In the genomic region with DNA sequence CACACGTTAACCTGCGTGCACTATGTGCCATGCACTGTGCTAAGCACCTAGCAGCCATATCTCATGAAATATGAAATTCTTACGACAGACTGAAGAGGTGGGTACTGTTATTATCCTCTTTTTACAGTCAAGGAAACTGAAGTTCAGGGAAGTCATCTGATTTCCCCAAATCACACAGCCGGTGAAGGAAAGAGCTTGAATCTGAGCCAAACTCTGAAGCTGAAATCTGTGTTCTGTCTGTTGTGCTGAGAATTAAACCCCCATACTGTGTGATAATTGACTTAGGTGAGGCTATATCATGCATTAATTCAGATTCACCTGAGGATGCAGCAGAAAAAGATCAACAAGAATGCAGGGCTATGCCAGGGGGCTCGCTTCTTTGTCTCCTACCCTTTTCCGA, we compare ENCODE assay signal across 21 cellular contexts. TPM values are rescaled to one million over a fixed set of nuclear protein-coding genes. Genes with fewer than 3 reads are reported as not detected.
DNase-seq lines count a peak whose midpoint lies in the region; ATAC-seq and TF ChIP-seq lines count a peak whose summit lies in the region.
"Had no signal": no experiment of that assay in that cellular context is flagged by ENCODE, and none has a peak within 500 bp of the region (broad histone marks: within the 10 kb centered on the region; RNA-seq: fewer than 3 reads in every experiment).

No MANE protein-coding gene starts in this region.

- no peaks in the 10 kb centered on the region for H3K79me2 ChIP-seq in mammary epithelial cell (ENCODE audit: insufficient read depth, low read length)

- H3K27me3 ChIP-seq in breast epithelium, result no peaks in the 10 kb centered on the region
- H3K27me3 ChIP-seq in mammary epithelial cell (ENCODE audit: insufficient read depth, low read length), result peaks cover 4% of the 10 kb centered on the region
- H3K27me3 ChIP-seq in esophagus muscularis mucosa, result no peaks in the 10 kb centered on the region
- peaks cover 0 to 3% (median 0%) of the 10 kb centered on the region in 3 donors for H3K27me3 ChIP-seq in psoas muscle (ENCODE audit: insufficient read depth in 3 of 3, low read length in 2 of 3)
- H3K27me3 ChIP-seq in upper lobe of right lung, result no peaks in the 10 kb centered on the region
- H3K27me3 ChIP-seq in Caco-2 (replicated peaks; ENCODE audit: control insufficient read depth, insufficient read depth, low read length), result no peaks in the 10 kb centered on the region
- H3K27me3 ChIP-seq: adrenal gland had no signal

- POLR2A ChIA-PET in Caco-2 (lab: Charles Lee), result no interaction called here

- intact Hi-C loops in breast epithelium (cut with DNase I; ENCODE audit: low total_unique reads) (no loop called here), mammary epithelial cell (cut with micrococcal nuclease) (no loop called here), esophagus muscularis mucosa (cut with DNase I) (no loop called here), psoas muscle (cut with DNase I) (no loop called here), upper lobe of right lung (cut with DNase I) (no loop called here), Caco-2 (cut with micrococcal nuclease; ENCODE audit: unreplicated experiment) (no loop called here)

- H3K36me3 Mint-ChIP-seq in Caco-2 (ENCODE audit: insufficient read depth, unreplicated experiment), result peaks cover 5% of the 10 kb centered on the region
- H3K36me3 Mint-ChIP-seq: stimulated activated effector memory CD8-positive, alpha-beta T cell treated with anti-CD3 and anti-CD28 coated beads, Interleukin-12 subunit alpha, Interleukin-12 subunit beta, amount 100 ng/mL, for 72 hours had no signal

- H3K9me3 ChIP-seq in breast epithelium (no peaks in the 10 kb centered on the region), mammary epithelial cell (replicated peaks; ENCODE audit: insufficient read depth, low read length) (no peaks in the 10 kb centered on the region), esophagus muscularis mucosa (no peaks in the 10 kb centered on the region), psoas muscle (no peaks in the 10 kb centered on the region), upper lobe of right lung (no peaks in the 10 kb centered on the region), Caco-2 (no peaks in the 10 kb centered on the region)
- H3K9me3 ChIP-seq: adrenal gland, neutrophil had no signal

- no peak overlapping the region for H3K27ac Mint-ChIP-seq in Caco-2 (ENCODE audit: unreplicated experiment)
- H3K27ac Mint-ChIP-seq: activated CD4-positive, alpha-beta memory T cell treated with anti-CD3 and anti-CD28 coated beads, Interleukin-2, amount 10 ng/mL, durations not matched to agents 7 days and 5 days; stimulated activated effector memory CD8-positive, alpha-beta T cell treated with anti-CD3 and anti-CD28 coated beads, Interleukin-12 subunit alpha, Interleukin-12 subunit beta, amount 100 ng/mL, for 72 hours had no signal

- H3K4me2 ChIP-seq in mammary epithelial cell (ENCODE audit: insufficient read depth, low read depth, low read length), result no peak overlapping the region

- H3K36me3 ChIP-seq in breast epithelium (no peaks in the 10 kb centered on the region), mammary epithelial cell (ENCODE audit: insufficient read depth, low read length) (no peaks in the 10 kb centered on the region), esophagus muscularis mucosa (peaks cover 0 to 13% (median 0%) of the 10 kb centered on the region in 4 donors), psoas muscle (ENCODE audit: insufficient read depth in 1 of 2, low read depth in 1 of 2) (no peaks in the 10 kb centered on the region), upper lobe of right lung (no peaks in the 10 kb centered on the region), Caco-2 (ENCODE audit: control insufficient read depth, insufficient read depth, low read length) (no peaks in the 10 kb centered on the region)
- H3K36me3 ChIP-seq: adrenal gland, neutrophil, WERI-Rb-1 had no signal

- H3K9me3 Mint-ChIP-seq in Caco-2 (ENCODE audit: unreplicated experiment), result peaks cover 5% of the 10 kb centered on the region
- H3K9me3 Mint-ChIP-seq: activated CD4-positive, alpha-beta memory T cell treated with anti-CD3 and anti-CD28 coated beads, Interleukin-2, amount 10 ng/mL, durations not matched to agents 7 days and 5 days; stimulated activated effector memory CD8-positive, alpha-beta T cell treated with anti-CD3 and anti-CD28 coated beads, Interleukin-12 subunit alpha, Interleukin-12 subunit beta, amount 100 ng/mL, for 72 hours had no signal

- H3K27ac ChIP-seq in breast epithelium (peak overlapping the region; percentile 81 to 88), mammary epithelial cell (ENCODE audit: insufficient read depth, low read depth, low read length) (no peak overlapping the region), esophagus muscularis mucosa (replicated peaks in 1 of 4) (peak overlapping the region; percentile 65 to 84 (median 70)), psoas muscle (peak overlapping the region; percentile 65), upper lobe of right lung (peak overlapping the region; percentile 93)
- H3K27ac ChIP-seq: 22Rv1, neutrophil, WERI-Rb-1 had no signal

- no peaks in the 10 kb centered on the region for H3K27me3 Mint-ChIP-seq in Caco-2 (ENCODE audit: insufficient read depth, unreplicated experiment)

- H2AFZ ChIP-seq in mammary epithelial cell (ENCODE audit: low read depth, low read length), result no peak overlapping the region

- H3K4me3 ChIP-seq in breast epithelium (peak overlapping the region; percentile 44 to 53 (median 53)), mammary epithelial cell (replicated peaks in 1 of 3; ENCODE audit: insufficient read depth in 1 of 3, low read depth in 2 of 3, low read length in 3 of 3) (no peak overlapping the region), esophagus muscularis mucosa (peak overlapping the region; percentile 46 to 57 (median 52)), psoas muscle (peak overlapping the region; percentile 59), upper lobe of right lung (peak overlapping the region; percentile 45), Caco-2 (ENCODE audit: low read depth, low read length) (no peak overlapping the region)

- TF ChIP-seq CTCF in breast epithelium (IDR thresholded peaks at IDR 0.05) (no peak), mammary epithelial cell (conservative IDR thresholded peaks at IDR 0.05 in 1 of 2, IDR thresholded peaks at IDR 0.05 in 1 of 2; ENCODE audit: extremely low read depth in 1 of 2, insufficient read depth in 1 of 2, low read depth in 1 of 2, low read length in 2 of 2) (no peak), esophagus muscularis mucosa (IDR thresholded peaks at IDR 0.05) (no peak), psoas muscle (IDR thresholded peaks at IDR 0.05) (no peak), upper lobe of right lung (IDR thresholded peaks at IDR 0.05) (no peak), Caco-2 (IDR thresholded peaks at IDR 0.05; ENCODE audit: insufficient read depth in 1 of 2, low read depth in 1 of 2, low read length in 1 of 2, severe bottlenecking in 1 of 2, unreplicated experiment in 1 of 2) (no peak)

- TF ChIP-seq POLR2A in breast epithelium (IDR thresholded peaks at IDR 0.05) (no peak), esophagus muscularis mucosa (IDR thresholded peaks at IDR 0.05; ENCODE audit: low read depth) (no peak)

- ATAC-seq in psoas muscle (no peak), upper lobe of right lung (no peak), GM18909 (IDR thresholded peaks at IDR 0.05; ENCODE audit: poor library complexity, unreplicated experiment) (no peak)
- ATAC-seq: stimulated activated effector memory CD8-positive, alpha-beta T cell treated with anti-CD3 and anti-CD28 coated beads, Interleukin-12 subunit alpha, Interleukin-12 subunit beta, amount 100 ng/mL, for 72 hours had no signal

- dilution Hi-C loops in mammary epithelial cell (cut with HindIII; ENCODE audit: low sequenced_read_pairs), result no loop called here

- no peaks in the 10 kb centered on the region for H3K4me1 ChIP-seq in breast epithelium
- H3K4me1 ChIP-seq in mammary epithelial cell (ENCODE audit: insufficient read depth, low read length), result peaks cover 3% of the 10 kb centered on the region
- peaks cover 25 to 54% (median 52%) of the 10 kb centered on the region in 4 donors for H3K4me1 ChIP-seq in esophagus muscularis mucosa
- H3K4me1 ChIP-seq in psoas muscle, result no peaks in the 10 kb centered on the region
- H3K4me1 ChIP-seq in upper lobe of right lung, result peaks cover 9% of the 10 kb centered on the region
- H3K4me1 ChIP-seq in Caco-2, result peaks cover 9% of the 10 kb centered on the region; the same call in 1 of the 2 replicates

- H3K9ac ChIP-seq in mammary epithelial cell (ENCODE audit: insufficient read depth, low read length), result no peak overlapping the region

- peaks cover 7% of the 10 kb centered on the region for H3K4me1 Mint-ChIP-seq in Caco-2 (ENCODE audit: low read depth, unreplicated experiment)
- H3K4me1 Mint-ChIP-seq: activated CD4-positive, alpha-beta memory T cell treated with anti-CD3 and anti-CD28 coated beads, Interleukin-2, amount 10 ng/mL, durations not matched to agents 7 days and 5 days; stimulated activated effector memory CD8-positive, alpha-beta T cell treated with anti-CD3 and anti-CD28 coated beads, Interleukin-12 subunit alpha, Interleukin-12 subunit beta, amount 100 ng/mL, for 72 hours had no signal

- no peak for DNase-seq in breast epithelium (ENCODE audit: low spot score in 2 of 2)
- no peak for DNase-seq in mammary epithelial cell
- no peak for DNase-seq in esophagus muscularis mucosa (ENCODE audit: extremely low spot score)
- no peak for DNase-seq in psoas muscle
- DNase-seq in upper lobe of right lung, result no peak
- DNase-seq in Caco-2, result no peak
- no peak for DNase-seq in anterior cingulate cortex (lab: John Stamatoyannopoulos, UW)
- DNase-seq: activated CD4-positive, alpha-beta memory T cell treated with anti-CD3 and anti-CD28 coated beads, Interleukin-2, amount 10 ng/mL, durations not matched to agents 7 days and 5 days; DMS53; effector CD8-positive, alpha-beta T cell; NCI-H1048; NCI-H2171; SW 1271; WERI-Rb-1 had no signal

- 67% methylated on average over 6 of the region's 6 CpGs for WGBS in mammary epithelial cell (ENCODE audit: low coverage, missing lambda C conversion rate)
- WGBS in esophagus muscularis mucosa, result 57% methylated on average over 6 of the region's 6 CpGs
- 49 to 63% (median 60%) methylated on average over 6 of the region's 6 CpGs for WGBS in psoas muscle, 3 donors

- no peak overlapping the region for H3K4me3 Mint-ChIP-seq in Caco-2 (ENCODE audit: unreplicated experiment)
- H3K4me3 Mint-ChIP-seq: activated CD4-positive, alpha-beta memory T cell treated with anti-CD3 and anti-CD28 coated beads, Interleukin-2, amount 10 ng/mL, durations not matched to agents 7 days and 5 days; stimulated activated effector memory CD8-positive, alpha-beta T cell treated with anti-CD3 and anti-CD28 coated beads, Interleukin-12 subunit alpha, Interleukin-12 subunit beta, amount 100 ng/mL, for 72 hours had no signal

- in situ Hi-C loops in mammary epithelial cell (cut with MboI; ENCODE audit: low sequenced_read_pairs in 2 of 2), result no loop called here

- no TSS peak for BruUV-seq in mammary epithelial cell (replicated peaks; lab: Mats Ljungman, UMichigan)
- BruUV-seq in Caco-2 (replicated peaks; lab: Mats Ljungman, UMichigan), result no TSS peak

- no peaks in the 10 kb centered on the region for H4K20me1 ChIP-seq in mammary epithelial cell (ENCODE audit: insufficient read depth, low read length)

- CTCF ChIA-PET in mammary epithelial cell (lab: Charles Lee; ENCODE audit: low non-redundant PET) (no interaction called here), Caco-2 (lab: Charles Lee) (no interaction called here)

- no peak for TF ChIP-seq EP300 in esophagus muscularis mucosa (IDR thresholded peaks at IDR 0.05)

RNA-seq across cellular contexts. Expression of a gene that starts 0.5 kb away (rescaled TPM):
- total RNA-seq in breast epithelium (10 to 100 TPM; 17.7 to 64.5 (median 31.9) TPM), mammary epithelial cell (under 1 TPM in 1 of 2 donors, not detected in 1; under 0.01 TPM), esophagus muscularis mucosa (100 to 1,000 TPM in 2 of 4 donors, 10 to 100 TPM in 2; 35.7 to 107 (median 92.7) TPM), psoas muscle (10 to 100 TPM; 10.8 to 19.0 (median 17.8) TPM), upper lobe of right lung (91.5 TPM), Caco-2 (2022) (not detected in 2 replicates)
- polyA plus RNA-seq in mammary epithelial cell (not detected), psoas muscle (10 to 100 TPM; 16.5 to 24.0 (median 22.6) TPM)
- not detected for polyA minus RNA-seq in mammary epithelial cell
- total RNA-seq: activated CD4-positive, alpha-beta memory T cell treated with anti-CD3 and anti-CD28 coated beads, Interleukin-2, amount 10 ng/mL, durations not matched to agents 7 days and 5 days; fibroblast of villous mesenchyme; RPMI7951 had no signal

RNA-seq across cellular contexts. Expression of a gene that starts 39.7 kb away (rescaled TPM):
- total RNA-seq in breast epithelium (10 to 100 TPM; 12.1 to 31.5 (median 17.6) TPM), mammary epithelial cell (1 to 10 TPM in 1 of 2 donors, not detected in 1; 1.0 TPM), esophagus muscularis mucosa (10 to 100 TPM; 18.3 to 28.9 (median 20.2) TPM), psoas muscle (10 to 100 TPM in 2 of 4 donors, 1 to 10 TPM in 2; 1.8 to 18.1 (median 8.7) TPM), upper lobe of right lung (20.1 TPM), Caco-2 (2022) (9.1 and 9.5 TPM in 2 replicates)
- polyA plus RNA-seq in mammary epithelial cell (0.74 TPM), psoas muscle (1 to 10 TPM; 2.2 to 4.4 (median 2.4) TPM)
- 8.9 TPM for polyA minus RNA-seq in mammary epithelial cell
- total RNA-seq: activated CD4-positive, alpha-beta memory T cell treated with anti-CD3 and anti-CD28 coated beads, Interleukin-2, amount 10 ng/mL, durations not matched to agents 7 days and 5 days had no signal

Comparison
In these comparisons a context has a peak if more than half of its experiments do, and no peak if none do; other contexts are left out.
1. H3K4me3 ChIP-seq: peak in breast epithelium (3 of 3), esophagus muscularis mucosa (4 of 4), psoas muscle (single experiment) and upper lobe of right lung (single experiment); none in mammary epithelial cell (0 of 3) and Caco-2 (single experiment).
2. RNA of a gene that starts 0.5 kb away (total RNA-seq): 35.7 to 107 TPM in esophagus muscularis mucosa, 91.5 TPM in upper lobe of right lung (single experiment), 17.7 to 64.5 TPM in breast epithelium and 10.8 to 19.0 TPM in psoas muscle; under 0.01 TPM in mammary epithelial cell and not detected in Caco-2; every median in the first group is over 10 times any median in the second.